15 cellular contexts compared by ENCODE assay signal in the genomic region with DNA sequence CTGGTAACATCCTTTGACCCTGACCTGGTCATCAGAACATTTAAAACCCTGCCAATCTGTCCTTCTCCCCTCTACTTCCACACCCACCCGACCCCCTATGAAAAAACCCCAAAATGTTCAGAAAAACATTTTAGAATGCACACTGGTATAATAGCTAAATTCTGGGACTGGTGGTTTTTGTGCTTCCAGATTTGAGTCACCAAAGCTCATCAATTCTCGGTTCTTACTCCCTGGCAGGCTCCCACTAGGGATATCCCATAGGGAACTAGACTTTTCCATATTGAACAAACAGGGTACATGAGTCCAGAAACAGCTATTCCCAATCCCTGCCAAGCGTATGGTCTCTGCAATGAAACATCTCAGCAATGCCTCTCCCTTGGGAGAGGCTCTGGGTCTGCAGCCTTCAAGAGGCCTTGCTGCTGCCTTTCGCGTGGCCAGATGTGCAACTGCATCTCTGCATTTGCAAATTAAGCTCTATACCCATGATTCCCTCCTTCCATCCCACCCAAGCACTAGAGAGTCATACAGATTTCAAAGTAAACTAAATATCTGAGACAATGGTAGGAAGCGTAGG.
DNase-seq lines count a peak whose midpoint lies in the region; ATAC-seq and TF ChIP-seq lines count a peak whose summit lies in the region.
"Had no signal": no experiment of that assay in that cellular context is flagged by ENCODE, and none has a peak within 500 bp of the region (broad histone marks: within the 10 kb centered on the region; RNA-seq: fewer than 3 reads in every experiment).

No MANE protein-coding gene starts in this region.

- DNase-seq in AG10803 (ENCODE audit: low read depth) (peak; percentile 95), adrenal gland (peak in 2 of 7 donors; percentile 12 to 36), Right ventricle myocardium superior (peak; percentile 64), psoas muscle (peak; percentile 56 to 71), hypothalamus (lab: John Stamatoyannopoulos, UW) (no peak), posterior vena cava (ENCODE audit: low spot score) (no peak)
- DNase-seq: activated gamma-delta T cell; COR-L47; effector CD8-positive, alpha-beta T cell; NCI-H1930; NCI-H524 had no signal

- peak; percentile 31 for ATAC-seq in Right ventricle myocardium superior (ENCODE audit: poor library complexity)
- ATAC-seq in psoas muscle = no peak
- ATAC-seq in GM18520 (IDR thresholded peaks at IDR 0.05; ENCODE audit: unreplicated experiment) = no peak
- no peak for ATAC-seq in HG03354 (IDR thresholded peaks at IDR 0.05; ENCODE audit: poor library complexity, severe bottlenecking, unreplicated experiment)
- ATAC-seq: A549 had no signal

- H3K4me3 ChIP-seq in AG10803 (ENCODE audit: low read length) = no peak overlapping the region
- no peak overlapping the region for H3K4me3 ChIP-seq in adrenal gland
- no peak overlapping the region for H3K4me3 ChIP-seq in psoas muscle
- H3K4me3 ChIP-seq: A549 had no signal

- H3K27me3 ChIP-seq in adrenal gland (no peaks in the 10 kb centered on the region), psoas muscle (ENCODE audit: insufficient read depth in 3 of 3, low read length in 2 of 3) (no peaks in the 10 kb centered on the region)

- no peak for TF ChIP-seq POLR2A in adrenal gland (IDR thresholded peaks at IDR 0.05)

- H3K27ac ChIP-seq in adrenal gland (peak overlapping the region in 3 of 5 donors; percentile 17 to 82 (median 38)), psoas muscle (peak overlapping the region; percentile 53)
- H3K27ac ChIP-seq: A549, VCaP had no signal

- intact Hi-C loops in adrenal gland (cut with DNase I) (no loop called here), Right ventricle myocardium superior (cut with DNase I) (loop anchor here (10.0 kb wide), 1 partner anchor 61 kb away; no protein-coding TSS in a partner anchor), psoas muscle (cut with DNase I) (loop anchor here in 1 of 2 donors (5.0 kb wide), 1 partner anchor 59 kb away; no protein-coding TSS in a partner anchor), posterior vena cava (cut with DNase I) (loop anchor here in 1 of 2 donors (10.0 kb wide), 1 partner anchor 61 kb away; no protein-coding TSS in a partner anchor)

- H3K9me3 ChIP-seq in adrenal gland (replicated peaks in 1 of 3) (no peaks in the 10 kb centered on the region), psoas muscle (no peaks in the 10 kb centered on the region)
- H3K9me3 ChIP-seq: A549 had no signal

- H3K4me1 ChIP-seq in adrenal gland (replicated peaks in 1 of 2) = peaks cover 15 to 43% of the 10 kb centered on the region in 2 donors
- peaks cover 69% of the 10 kb centered on the region for H3K4me1 ChIP-seq in psoas muscle

- 61 to 74% (median 73%) methylated on average over 5 to 6 of the region's 6 CpGs for WGBS in adrenal gland, 4 donors
- WGBS in psoas muscle, 3 donors = 63 to 78% (median 74%) methylated on average over 6 of the region's 6 CpGs

- TF ChIP-seq CTCF in AG10803 (conservative IDR thresholded peaks at IDR 0.05; ENCODE audit: low read length) (peak; percentile 23), adrenal gland (IDR thresholded peaks at IDR 0.05) (no peak), psoas muscle (IDR thresholded peaks at IDR 0.05) (no peak)

- H3K36me3 ChIP-seq in adrenal gland (replicated peaks in 1 of 2) = no peaks in the 10 kb centered on the region
- peaks cover 0 to 12% of the 10 kb centered on the region in 2 donors for H3K36me3 ChIP-seq in psoas muscle (ENCODE audit: insufficient read depth in 1 of 2, low read depth in 1 of 2)

Comparison
In these comparisons a context has a peak if more than half of its experiments do, and no peak if none do; other contexts are left out.
1. DNase-seq: peak in AG10803 (single experiment), Right ventricle myocardium superior (single experiment) and psoas muscle (2 of 2); none in hypothalamus (0 of 51) and posterior vena cava (single experiment).